9 cellular contexts compared by ENCODE assay signal in the genomic region with DNA sequence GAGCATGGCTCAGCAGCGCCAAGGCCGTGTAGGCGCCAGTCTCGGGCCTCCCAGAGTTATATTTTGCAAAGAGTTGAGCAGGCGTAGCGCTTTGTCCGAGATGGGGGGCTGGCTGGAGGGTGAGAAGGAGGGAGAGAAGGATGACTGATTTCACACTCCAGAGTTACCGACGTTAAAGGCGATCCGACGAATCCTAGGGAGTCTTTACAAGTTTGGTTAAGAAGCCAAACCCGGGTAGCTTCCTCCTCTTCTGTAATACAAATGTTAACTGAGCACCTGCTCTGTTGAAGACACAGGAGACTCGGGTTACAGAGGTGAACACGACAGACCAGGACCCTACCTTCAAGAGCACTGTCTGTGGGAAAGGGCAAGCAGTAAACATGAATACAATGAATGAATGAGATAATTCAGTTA. TPM values are rescaled to one million over a fixed set of nuclear protein-coding genes. Genes with fewer than 3 reads are reported as not detected.
DNase-seq lines count a peak whose midpoint lies in the region; ATAC-seq and TF ChIP-seq lines count a peak whose summit lies in the region.
"Had no signal": no experiment of that assay in that cellular context is flagged by ENCODE, and none has a peak within 500 bp of the region (broad histone marks: within the 10 kb centered on the region; RNA-seq: fewer than 3 reads in every experiment).

No MANE protein-coding gene starts in this region.

- no peak for DNase-seq in activated CD4-positive, alpha-beta T cell treated with anti-CD3 and anti-CD28 coated beads, Interleukin-2, amount 10 ng/mL, durations not matched to agents 24 days and 14 days
- DNase-seq in activated CD4-positive, alpha-beta T cell treated with anti-CD3 and anti-CD28 coated beads, Interleukin-2, amount 50 U/mL, for 4 hours: no peak
- DNase-seq in activated B cell treated with CpG ODN at 0.5 μM for 24 hours (no peak), head of caudate nucleus (no peak), ecto neural progenitor cell (ENCODE audit: low spot score) (no peak), amygdala (lab: John Stamatoyannopoulos, UW) (no peak)

- H3K27me3 ChIP-seq in iPS-20b (ENCODE audit: insufficient read depth, low read length) (no peaks in the 10 kb centered on the region), thymus (ENCODE audit: control insufficient read depth, insufficient read depth) (no peaks in the 10 kb centered on the region)

- H3K9me3 ChIP-seq in iPS-20b (ENCODE audit: insufficient read depth, low read depth, low read length) (no peaks in the 10 kb centered on the region), thymus (ENCODE audit: control insufficient read depth) (no peaks in the 10 kb centered on the region)

- peaks cover 31% of the 10 kb centered on the region for H3K36me3 Mint-ChIP-seq in activated CD4-positive, alpha-beta T cell treated with anti-CD3 and anti-CD28 coated beads, Interleukin-2, amount 10 ng/mL, durations not matched to agents 24 days and 14 days (ENCODE audit: low read depth)
- H3K36me3 Mint-ChIP-seq in activated B cell treated with CpG ODN at 0.5 μM for 24 hours (ENCODE audit: low read depth): peaks cover 49% of the 10 kb centered on the region

- intact Hi-C loops in activated CD4-positive, alpha-beta T cell treated with anti-CD3 and anti-CD28 coated beads, Interleukin-2, amount 10 ng/mL, durations not matched to agents 24 days and 14 days (cut with micrococcal nuclease): loop anchor here (2.0 to 5.0 kb wide), 7 partner anchors 64 to 357 kb away; a partner anchor contains a TSS
- intact Hi-C loops in activated B cell treated with CpG ODN at 0.5 μM for 24 hours (cut with micrococcal nuclease) (loop anchor here (1.0 to 5.0 kb wide), 16 partner anchors 30 to 358 kb away; a partner anchor contains a TSS), head of caudate nucleus (cut with DNase I) (no loop called here)

- CTCF ChIA-PET in activated B cell treated with CpG ODN at 0.5 μM for 24 hours (lab: Charles Lee): interaction anchor here (0.9 to 2.4 kb wide), 4 partner anchors 40 to 129 kb away, joined by 3 to 10 read pairs (median 5); no protein-coding TSS in a partner anchor

- peak overlapping the region; percentile 100 for H3K27ac Mint-ChIP-seq in activated CD4-positive, alpha-beta T cell treated with anti-CD3 and anti-CD28 coated beads, Interleukin-2, amount 10 ng/mL, durations not matched to agents 24 days and 14 days
- H3K27ac Mint-ChIP-seq in activated B cell treated with CpG ODN at 0.5 μM for 24 hours: peak overlapping the region; percentile 100

- no peak for TF ChIP-seq CTCF in activated B cell treated with CpG ODN at 0.5 μM for 24 hours (IDR thresholded peaks at IDR 0.05)

- H3K4me1 Mint-ChIP-seq in activated CD4-positive, alpha-beta T cell treated with anti-CD3 and anti-CD28 coated beads, Interleukin-2, amount 10 ng/mL, durations not matched to agents 24 days and 14 days: peaks cover 58% of the 10 kb centered on the region
- H3K4me1 Mint-ChIP-seq in activated B cell treated with CpG ODN at 0.5 μM for 24 hours: peaks cover 73% of the 10 kb centered on the region

- POLR2A ChIA-PET in activated B cell treated with CpG ODN at 0.5 μM for 24 hours (lab: Charles Lee): interaction anchor here (0.6 to 5.0 kb wide), 44 partner anchors 8 to 763 kb away, joined by 3 to 87 read pairs (median 6); a partner anchor contains a TSS

- no peaks in the 10 kb centered on the region for H3K9me3 Mint-ChIP-seq in activated CD4-positive, alpha-beta T cell treated with anti-CD3 and anti-CD28 coated beads, Interleukin-2, amount 10 ng/mL, durations not matched to agents 24 days and 14 days
- H3K9me3 Mint-ChIP-seq in activated B cell treated with CpG ODN at 0.5 μM for 24 hours: no peaks in the 10 kb centered on the region

- no peak for ATAC-seq in activated B cell treated with CpG ODN at 0.5 μM for 24 hours (ENCODE audit: low read depth)

- H3K36me3 ChIP-seq in iPS-20b (ENCODE audit: insufficient read depth, low read depth, low read length) (peaks cover 3% of the 10 kb centered on the region; the same call in 1 of the 2 replicates), thymus (ENCODE audit: control insufficient read depth, insufficient read depth) (peaks cover 11% of the 10 kb centered on the region)

- peaks cover 6% of the 10 kb centered on the region; the same call in 1 of the 2 replicates for H3K4me1 ChIP-seq in iPS-20b (ENCODE audit: insufficient read depth, low read length)
- H3K4me1 ChIP-seq in thymus (ENCODE audit: control insufficient read depth, insufficient read depth, low read length): peaks cover 17% of the 10 kb centered on the region

- peak overlapping the region; percentile 97; the same call in 1 of the 2 replicates for H3K9ac ChIP-seq in iPS-20b (ENCODE audit: low read depth, low read length)

- H3K4me3 ChIP-seq in iPS-20b (ENCODE audit: low read length): peak overlapping the region; percentile 89
- H3K4me3 ChIP-seq in thymus (ENCODE audit: low read length): peak overlapping the region; percentile 78

- H3K27ac ChIP-seq in iPS-20b (ENCODE audit: low read length): peak overlapping the region; percentile 75
- H3K27ac ChIP-seq in thymus (ENCODE audit: low read depth): peak overlapping the region; percentile 98

- H3K27me3 Mint-ChIP-seq in activated CD4-positive, alpha-beta T cell treated with anti-CD3 and anti-CD28 coated beads, Interleukin-2, amount 10 ng/mL, durations not matched to agents 24 days and 14 days: no peaks in the 10 kb centered on the region
- H3K27me3 Mint-ChIP-seq in activated B cell treated with CpG ODN at 0.5 μM for 24 hours: no peaks in the 10 kb centered on the region

- 0% methylated on average over 15 of the region's 15 CpGs for WGBS in thymus

- peak overlapping the region; percentile 88 for H3K4me3 Mint-ChIP-seq in activated CD4-positive, alpha-beta T cell treated with anti-CD3 and anti-CD28 coated beads, Interleukin-2, amount 10 ng/mL, durations not matched to agents 24 days and 14 days
- H3K4me3 Mint-ChIP-seq in activated B cell treated with CpG ODN at 0.5 μM for 24 hours: peak overlapping the region; percentile 98

RNA-seq across cellular contexts. Expression of a gene that starts 0.8 kb away (rescaled TPM):
- 226 and 230 TPM in 2 replicates for total RNA-seq in activated CD4-positive, alpha-beta T cell treated with anti-CD3 and anti-CD28 coated beads, Interleukin-2, amount 10 ng/mL, durations not matched to agents 24 days and 14 days
- 148 and 162 TPM in 2 replicates for total RNA-seq in activated B cell treated with CpG ODN at 0.5 μM for 24 hours
- polyA plus RNA-seq in thymus: 33.5 TPM

RNA-seq across cellular contexts. Expression of a gene that starts 3.7 kb away (rescaled TPM):
- not detected in 2 replicates for total RNA-seq in activated CD4-positive, alpha-beta T cell treated with anti-CD3 and anti-CD28 coated beads, Interleukin-2, amount 10 ng/mL, durations not matched to agents 24 days and 14 days
- not detected in 2 replicates for total RNA-seq in activated B cell treated with CpG ODN at 0.5 μM for 24 hours
- 0.09 TPM for polyA plus RNA-seq in thymus
- total RNA-seq: dermis microvascular lymphatic vessel endothelial cell had no signal

RNA-seq across cellular contexts. Expression of a gene that starts 5.5 kb away (rescaled TPM):
- total RNA-seq in activated CD4-positive, alpha-beta T cell treated with anti-CD3 and anti-CD28 coated beads, Interleukin-2, amount 10 ng/mL, durations not matched to agents 24 days and 14 days: 16.0 and 16.1 TPM in 2 replicates
- 28.8 and 30.5 TPM in 2 replicates for total RNA-seq in activated B cell treated with CpG ODN at 0.5 μM for 24 hours
- 29.5 TPM for polyA plus RNA-seq in thymus

RNA-seq across cellular contexts. Expression of a gene that starts 40.1 kb away (rescaled TPM):
- 6.1 and 7.2 TPM in 2 replicates for total RNA-seq in activated CD4-positive, alpha-beta T cell treated with anti-CD3 and anti-CD28 coated beads, Interleukin-2, amount 10 ng/mL, durations not matched to agents 24 days and 14 days
- total RNA-seq in activated B cell treated with CpG ODN at 0.5 μM for 24 hours: 5.9 and 6.0 TPM in 2 replicates
- polyA plus RNA-seq in thymus: 18.5 TPM

RNA-seq across cellular contexts. Expression of a gene that starts 45.7 kb away (rescaled TPM):
- total RNA-seq in activated CD4-positive, alpha-beta T cell treated with anti-CD3 and anti-CD28 coated beads, Interleukin-2, amount 10 ng/mL, durations not matched to agents 24 days and 14 days: 9.4 and 9.5 TPM in 2 replicates
- total RNA-seq in activated B cell treated with CpG ODN at 0.5 μM for 24 hours: 1.3 and 2.8 TPM in 2 replicates
- 5.5 TPM for polyA plus RNA-seq in thymus
